2 cellular contexts compared by ENCODE assay signal in the genomic region with DNA sequence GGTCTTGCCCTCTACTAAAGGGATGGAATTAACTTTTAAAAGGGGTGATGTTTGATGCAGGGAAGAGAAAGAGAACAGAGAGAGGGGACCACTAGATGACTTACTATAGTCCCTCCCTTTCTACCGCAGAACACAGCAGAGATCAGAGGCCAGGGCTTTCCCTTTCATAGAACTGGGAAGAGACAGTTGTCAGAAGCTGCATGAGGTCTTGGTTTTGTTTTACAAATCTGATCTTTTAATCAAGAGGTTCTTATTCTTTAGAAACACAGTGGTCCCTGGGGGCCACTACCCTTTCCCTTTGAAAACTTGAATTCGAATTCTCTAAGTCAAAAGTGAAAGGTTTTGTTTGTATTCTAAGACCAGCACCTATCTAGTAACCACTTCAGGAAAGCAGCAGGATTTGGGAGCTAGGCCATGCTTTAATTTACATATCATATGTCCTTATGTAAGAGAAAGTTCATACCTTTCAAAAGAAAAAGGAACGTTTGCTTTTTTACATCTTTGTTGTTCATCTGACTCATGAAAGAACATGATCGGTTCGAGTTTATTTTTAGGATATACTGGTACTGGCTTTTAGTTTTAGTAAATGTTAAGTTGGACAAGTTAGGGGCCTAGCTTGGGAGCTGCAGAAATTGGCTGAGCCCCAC.
TF ChIP-seq lines count a peak whose summit lies in the region.

No MANE protein-coding gene starts in this region.

TF ChIP-seq in SK-N-SH, 30 proteins besides CTCF, POLR2A, EP300 and RAD21:
- TF ChIP-seq, protein P1, sequence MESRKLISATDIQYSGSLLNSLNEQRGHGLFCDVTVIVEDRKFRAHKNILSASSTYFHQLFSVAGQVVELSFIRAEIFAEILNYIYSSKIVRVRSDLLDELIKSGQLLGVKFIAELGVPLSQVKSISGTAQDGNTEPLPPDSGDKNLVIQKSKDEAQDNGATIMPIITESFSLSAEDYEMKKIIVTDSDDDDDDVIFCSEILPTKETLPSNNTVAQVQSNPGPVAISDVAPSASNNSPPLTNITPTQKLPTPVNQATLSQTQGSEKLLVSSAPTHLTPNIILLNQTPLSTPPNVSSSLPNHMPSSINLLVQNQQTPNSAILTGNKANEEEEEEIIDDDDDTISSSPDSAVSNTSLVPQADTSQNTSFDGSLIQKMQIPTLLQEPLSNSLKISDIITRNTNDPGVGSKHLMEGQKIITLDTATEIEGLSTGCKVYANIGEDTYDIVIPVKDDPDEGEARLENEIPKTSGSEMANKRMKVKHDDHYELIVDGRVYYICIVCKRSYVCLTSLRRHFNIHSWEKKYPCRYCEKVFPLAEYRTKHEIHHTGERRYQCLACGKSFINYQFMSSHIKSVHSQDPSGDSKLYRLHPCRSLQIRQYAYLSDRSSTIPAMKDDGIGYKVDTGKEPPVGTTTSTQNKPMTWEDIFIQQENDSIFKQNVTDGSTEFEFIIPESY (IDR thresholded peaks at IDR 0.05; ENCODE audit: borderline replicate concordance, low read depth) = no peak
- TF ChIP-seq CHD2 (IDR thresholded peaks at IDR 0.05; ENCODE audit: low read length, partially characterized antibody) = no peak
- TF ChIP-seq FOXJ3 (CRISPR knock-in tag; IDR thresholded peaks at IDR 0.05) = no peak
- TF ChIP-seq, protein P2, sequence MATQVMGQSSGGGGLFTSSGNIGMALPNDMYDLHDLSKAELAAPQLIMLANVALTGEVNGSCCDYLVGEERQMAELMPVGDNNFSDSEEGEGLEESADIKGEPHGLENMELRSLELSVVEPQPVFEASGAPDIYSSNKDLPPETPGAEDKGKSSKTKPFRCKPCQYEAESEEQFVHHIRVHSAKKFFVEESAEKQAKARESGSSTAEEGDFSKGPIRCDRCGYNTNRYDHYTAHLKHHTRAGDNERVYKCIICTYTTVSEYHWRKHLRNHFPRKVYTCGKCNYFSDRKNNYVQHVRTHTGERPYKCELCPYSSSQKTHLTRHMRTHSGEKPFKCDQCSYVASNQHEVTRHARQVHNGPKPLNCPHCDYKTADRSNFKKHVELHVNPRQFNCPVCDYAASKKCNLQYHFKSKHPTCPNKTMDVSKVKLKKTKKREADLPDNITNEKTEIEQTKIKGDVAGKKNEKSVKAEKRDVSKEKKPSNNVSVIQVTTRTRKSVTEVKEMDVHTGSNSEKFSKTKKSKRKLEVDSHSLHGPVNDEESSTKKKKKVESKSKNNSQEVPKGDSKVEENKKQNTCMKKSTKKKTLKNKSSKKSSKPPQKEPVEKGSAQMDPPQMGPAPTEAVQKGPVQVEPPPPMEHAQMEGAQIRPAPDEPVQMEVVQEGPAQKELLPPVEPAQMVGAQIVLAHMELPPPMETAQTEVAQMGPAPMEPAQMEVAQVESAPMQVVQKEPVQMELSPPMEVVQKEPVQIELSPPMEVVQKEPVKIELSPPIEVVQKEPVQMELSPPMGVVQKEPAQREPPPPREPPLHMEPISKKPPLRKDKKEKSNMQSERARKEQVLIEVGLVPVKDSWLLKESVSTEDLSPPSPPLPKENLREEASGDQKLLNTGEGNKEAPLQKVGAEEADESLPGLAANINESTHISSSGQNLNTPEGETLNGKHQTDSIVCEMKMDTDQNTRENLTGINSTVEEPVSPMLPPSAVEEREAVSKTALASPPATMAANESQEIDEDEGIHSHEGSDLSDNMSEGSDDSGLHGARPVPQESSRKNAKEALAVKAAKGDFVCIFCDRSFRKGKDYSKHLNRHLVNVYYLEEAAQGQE (IDR thresholded peaks at IDR 0.05; ENCODE audit: low read depth, low read length) = no peak
- no peak for TF ChIP-seq NRF1 (IDR thresholded peaks at IDR 0.05; ENCODE audit: low read depth, low read length)
- TF ChIP-seq GATA2 (CRISPR knock-in tag; IDR thresholded peaks at IDR 0.05) = no peak
- TF ChIP-seq, protein P3, sequence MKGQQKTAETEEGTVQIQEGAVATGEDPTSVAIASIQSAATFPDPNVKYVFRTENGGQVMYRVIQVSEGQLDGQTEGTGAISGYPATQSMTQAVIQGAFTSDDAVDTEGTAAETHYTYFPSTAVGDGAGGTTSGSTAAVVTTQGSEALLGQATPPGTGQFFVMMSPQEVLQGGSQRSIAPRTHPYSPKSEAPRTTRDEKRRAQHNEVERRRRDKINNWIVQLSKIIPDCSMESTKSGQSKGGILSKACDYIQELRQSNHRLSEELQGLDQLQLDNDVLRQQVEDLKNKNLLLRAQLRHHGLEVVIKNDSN (IDR thresholded peaks at IDR 0.05; ENCODE audit: borderline replicate concordance, low read depth) = no peak
- no peak for TF ChIP-seq TEAD4 (IDR thresholded peaks at IDR 0.05; ENCODE audit: borderline replicate concordance, insufficient read depth)
- no peak for TF ChIP-seq YY1 (IDR thresholded peaks at IDR 0.05; ENCODE audit: low read depth)
- TF ChIP-seq, protein P4, sequence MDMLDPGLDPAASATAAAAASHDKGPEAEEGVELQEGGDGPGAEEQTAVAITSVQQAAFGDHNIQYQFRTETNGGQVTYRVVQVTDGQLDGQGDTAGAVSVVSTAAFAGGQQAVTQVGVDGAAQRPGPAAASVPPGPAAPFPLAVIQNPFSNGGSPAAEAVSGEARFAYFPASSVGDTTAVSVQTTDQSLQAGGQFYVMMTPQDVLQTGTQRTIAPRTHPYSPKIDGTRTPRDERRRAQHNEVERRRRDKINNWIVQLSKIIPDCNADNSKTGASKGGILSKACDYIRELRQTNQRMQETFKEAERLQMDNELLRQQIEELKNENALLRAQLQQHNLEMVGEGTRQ (IDR thresholded peaks at IDR 0.05; ENCODE audit: borderline replicate concordance, low read depth, low read length) = no peak
- TF ChIP-seq, protein P5, sequence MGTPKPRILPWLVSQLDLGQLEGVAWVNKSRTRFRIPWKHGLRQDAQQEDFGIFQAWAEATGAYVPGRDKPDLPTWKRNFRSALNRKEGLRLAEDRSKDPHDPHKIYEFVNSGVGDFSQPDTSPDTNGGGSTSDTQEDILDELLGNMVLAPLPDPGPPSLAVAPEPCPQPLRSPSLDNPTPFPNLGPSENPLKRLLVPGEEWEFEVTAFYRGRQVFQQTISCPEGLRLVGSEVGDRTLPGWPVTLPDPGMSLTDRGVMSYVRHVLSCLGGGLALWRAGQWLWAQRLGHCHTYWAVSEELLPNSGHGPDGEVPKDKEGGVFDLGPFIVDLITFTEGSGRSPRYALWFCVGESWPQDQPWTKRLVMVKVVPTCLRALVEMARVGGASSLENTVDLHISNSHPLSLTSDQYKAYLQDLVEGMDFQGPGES (IDR thresholded peaks at IDR 0.05; ENCODE audit: low read depth, low read length) = no peak
- no peak for TF ChIP-seq TAF1 (IDR thresholded peaks at IDR 0.05; ENCODE audit: borderline replicate concordance, low read depth, low read length)
- TF ChIP-seq JUND (IDR thresholded peaks at IDR 0.05) = no peak
- no peak for TF ChIP-seq SMC3 (IDR thresholded peaks at IDR 0.05; ENCODE audit: low read depth, low read length)
- TF ChIP-seq SIN3A (IDR thresholded peaks at IDR 0.05; ENCODE audit: borderline replicate concordance, low read depth, low read length) = no peak
- TF ChIP-seq NFIC (IDR thresholded peaks at IDR 0.05; ENCODE audit: borderline replicate concordance) = no peak
- TF ChIP-seq, protein P6, sequence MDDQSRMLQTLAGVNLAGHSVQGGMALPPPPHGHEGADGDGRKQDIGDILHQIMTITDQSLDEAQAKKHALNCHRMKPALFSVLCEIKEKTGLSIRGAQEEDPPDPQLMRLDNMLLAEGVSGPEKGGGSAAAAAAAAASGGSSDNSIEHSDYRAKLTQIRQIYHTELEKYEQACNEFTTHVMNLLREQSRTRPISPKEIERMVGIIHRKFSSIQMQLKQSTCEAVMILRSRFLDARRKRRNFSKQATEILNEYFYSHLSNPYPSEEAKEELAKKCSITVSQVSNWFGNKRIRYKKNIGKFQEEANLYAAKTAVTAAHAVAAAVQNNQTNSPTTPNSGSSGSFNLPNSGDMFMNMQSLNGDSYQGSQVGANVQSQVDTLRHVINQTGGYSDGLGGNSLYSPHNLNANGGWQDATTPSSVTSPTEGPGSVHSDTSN (IDR thresholded peaks at IDR 0.05) = no peak
- TF ChIP-seq MXI1 (IDR thresholded peaks at IDR 0.05; ENCODE audit: low read depth, low read length) = no peak
- no peak for TF ChIP-seq ELF1 (IDR thresholded peaks at IDR 0.05)

TF ChIP-seq in SK-N-SH treated with all-trans-retinoic acid at 6 μM for 48 hours, 23 proteins besides CTCF, POLR2A, EP300 and RAD21:
- TF ChIP-seq ESRRG (CRISPR knock-in tag; IDR thresholded peaks at IDR 0.05) (no peak), BACH2 (CRISPR knock-in tag; IDR thresholded peaks at IDR 0.05; ENCODE audit: borderline replicate concordance) (no peak), GLIS3 (CRISPR knock-in tag; IDR thresholded peaks at IDR 0.05) (no peak), ZFP3 (CRISPR knock-in tag; IDR thresholded peaks at IDR 0.05) (no peak), ZC3H10 (CRISPR knock-in tag; IDR thresholded peaks at IDR 0.05) (no peak), TOX (CRISPR knock-in tag; IDR thresholded peaks at IDR 0.05; ENCODE audit: borderline replicate concordance) (no peak), ISL1 (CRISPR knock-in tag; IDR thresholded peaks at IDR 0.05) (no peak), ZFP30 (CRISPR knock-in tag; IDR thresholded peaks at IDR 0.05) (no peak), ZNF565 (CRISPR knock-in tag; conservative IDR thresholded peaks at IDR 0.05; ENCODE audit: low read depth) (no peak), CSDC2 (CRISPR knock-in tag; IDR thresholded peaks at IDR 0.05) (no peak), ZNF70 (CRISPR knock-in tag; IDR thresholded peaks at IDR 0.05) (no peak)
- TF ChIP-seq, protein P7, sequence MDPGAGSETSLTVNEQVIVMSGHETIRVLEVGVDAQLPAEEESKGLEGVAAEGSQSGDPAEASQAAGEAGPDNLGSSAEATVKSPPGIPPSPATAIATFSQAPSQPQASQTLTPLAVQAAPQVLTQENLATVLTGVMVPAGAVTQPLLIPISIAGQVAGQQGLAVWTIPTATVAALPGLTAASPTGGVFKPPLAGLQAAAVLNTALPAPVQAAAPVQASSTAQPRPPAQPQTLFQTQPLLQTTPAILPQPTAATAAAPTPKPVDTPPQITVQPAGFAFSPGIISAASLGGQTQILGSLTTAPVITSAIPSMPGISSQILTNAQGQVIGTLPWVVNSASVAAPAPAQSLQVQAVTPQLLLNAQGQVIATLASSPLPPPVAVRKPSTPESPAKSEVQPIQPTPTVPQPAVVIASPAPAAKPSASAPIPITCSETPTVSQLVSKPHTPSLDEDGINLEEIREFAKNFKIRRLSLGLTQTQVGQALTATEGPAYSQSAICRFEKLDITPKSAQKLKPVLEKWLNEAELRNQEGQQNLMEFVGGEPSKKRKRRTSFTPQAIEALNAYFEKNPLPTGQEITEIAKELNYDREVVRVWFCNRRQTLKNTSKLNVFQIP (CRISPR knock-in tag; IDR thresholded peaks at IDR 0.05; ENCODE audit: borderline replicate concordance, low read depth) = no peak
- TF ChIP-seq, protein P8, sequence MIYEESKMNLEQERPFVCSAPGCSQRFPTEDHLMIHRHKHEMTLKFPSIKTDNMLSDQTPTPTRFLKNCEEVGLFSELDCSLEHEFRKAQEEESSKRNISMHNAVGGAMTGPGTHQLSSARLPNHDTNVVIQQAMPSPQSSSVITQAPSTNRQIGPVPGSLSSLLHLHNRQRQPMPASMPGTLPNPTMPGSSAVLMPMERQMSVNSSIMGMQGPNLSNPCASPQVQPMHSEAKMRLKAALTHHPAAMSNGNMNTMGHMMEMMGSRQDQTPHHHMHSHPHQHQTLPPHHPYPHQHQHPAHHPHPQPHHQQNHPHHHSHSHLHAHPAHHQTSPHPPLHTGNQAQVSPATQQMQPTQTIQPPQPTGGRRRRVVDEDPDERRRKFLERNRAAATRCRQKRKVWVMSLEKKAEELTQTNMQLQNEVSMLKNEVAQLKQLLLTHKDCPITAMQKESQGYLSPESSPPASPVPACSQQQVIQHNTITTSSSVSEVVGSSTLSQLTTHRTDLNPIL (CRISPR knock-in tag; IDR thresholded peaks at IDR 0.05; ENCODE audit: low read depth) = no peak
- TF ChIP-seq, protein P9, sequence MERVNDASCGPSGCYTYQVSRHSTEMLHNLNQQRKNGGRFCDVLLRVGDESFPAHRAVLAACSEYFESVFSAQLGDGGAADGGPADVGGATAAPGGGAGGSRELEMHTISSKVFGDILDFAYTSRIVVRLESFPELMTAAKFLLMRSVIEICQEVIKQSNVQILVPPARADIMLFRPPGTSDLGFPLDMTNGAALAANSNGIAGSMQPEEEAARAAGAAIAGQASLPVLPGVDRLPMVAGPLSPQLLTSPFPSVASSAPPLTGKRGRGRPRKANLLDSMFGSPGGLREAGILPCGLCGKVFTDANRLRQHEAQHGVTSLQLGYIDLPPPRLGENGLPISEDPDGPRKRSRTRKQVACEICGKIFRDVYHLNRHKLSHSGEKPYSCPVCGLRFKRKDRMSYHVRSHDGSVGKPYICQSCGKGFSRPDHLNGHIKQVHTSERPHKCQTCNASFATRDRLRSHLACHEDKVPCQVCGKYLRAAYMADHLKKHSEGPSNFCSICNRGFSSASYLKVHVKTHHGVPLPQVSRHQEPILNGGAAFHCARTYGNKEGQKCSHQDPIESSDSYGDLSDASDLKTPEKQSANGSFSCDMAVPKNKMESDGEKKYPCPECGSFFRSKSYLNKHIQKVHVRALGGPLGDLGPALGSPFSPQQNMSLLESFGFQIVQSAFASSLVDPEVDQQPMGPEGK (CRISPR knock-in tag; IDR thresholded peaks at IDR 0.05; ENCODE audit: borderline replicate concordance) = no peak
- TF ChIP-seq, protein P10, sequence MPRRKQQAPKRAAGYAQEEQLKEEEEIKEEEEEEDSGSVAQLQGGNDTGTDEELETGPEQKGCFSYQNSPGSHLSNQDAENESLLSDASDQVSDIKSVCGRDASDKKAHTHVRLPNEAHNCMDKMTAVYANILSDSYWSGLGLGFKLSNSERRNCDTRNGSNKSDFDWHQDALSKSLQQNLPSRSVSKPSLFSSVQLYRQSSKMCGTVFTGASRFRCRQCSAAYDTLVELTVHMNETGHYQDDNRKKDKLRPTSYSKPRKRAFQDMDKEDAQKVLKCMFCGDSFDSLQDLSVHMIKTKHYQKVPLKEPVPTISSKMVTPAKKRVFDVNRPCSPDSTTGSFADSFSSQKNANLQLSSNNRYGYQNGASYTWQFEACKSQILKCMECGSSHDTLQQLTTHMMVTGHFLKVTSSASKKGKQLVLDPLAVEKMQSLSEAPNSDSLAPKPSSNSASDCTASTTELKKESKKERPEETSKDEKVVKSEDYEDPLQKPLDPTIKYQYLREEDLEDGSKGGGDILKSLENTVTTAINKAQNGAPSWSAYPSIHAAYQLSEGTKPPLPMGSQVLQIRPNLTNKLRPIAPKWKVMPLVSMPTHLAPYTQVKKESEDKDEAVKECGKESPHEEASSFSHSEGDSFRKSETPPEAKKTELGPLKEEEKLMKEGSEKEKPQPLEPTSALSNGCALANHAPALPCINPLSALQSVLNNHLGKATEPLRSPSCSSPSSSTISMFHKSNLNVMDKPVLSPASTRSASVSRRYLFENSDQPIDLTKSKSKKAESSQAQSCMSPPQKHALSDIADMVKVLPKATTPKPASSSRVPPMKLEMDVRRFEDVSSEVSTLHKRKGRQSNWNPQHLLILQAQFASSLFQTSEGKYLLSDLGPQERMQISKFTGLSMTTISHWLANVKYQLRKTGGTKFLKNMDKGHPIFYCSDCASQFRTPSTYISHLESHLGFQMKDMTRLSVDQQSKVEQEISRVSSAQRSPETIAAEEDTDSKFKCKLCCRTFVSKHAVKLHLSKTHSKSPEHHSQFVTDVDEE (CRISPR knock-in tag; IDR thresholded peaks at IDR 0.05) = no peak
